ENCODE assay signal across 15 cellular contexts in the genomic region with DNA sequence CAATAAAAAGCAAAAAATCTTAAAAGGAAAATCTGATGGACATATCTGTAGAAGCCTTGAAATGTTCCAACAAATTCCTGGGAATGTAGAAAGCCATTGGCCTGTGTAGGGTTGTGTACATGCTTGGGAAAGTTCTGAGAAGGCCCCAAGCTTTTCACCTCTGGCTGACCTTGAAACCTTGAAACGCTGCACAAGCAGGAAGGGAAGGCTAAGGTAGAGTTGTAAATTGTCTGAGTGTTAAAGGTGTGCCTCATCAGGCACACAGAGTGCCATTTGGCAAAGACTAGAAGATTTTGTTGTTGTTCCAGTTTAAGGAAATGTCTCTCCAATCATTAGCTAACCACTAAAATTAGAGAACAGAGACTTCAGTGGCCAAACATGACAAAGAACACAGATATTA. TPM values are rescaled to one million over a fixed set of nuclear protein-coding genes. Genes with fewer than 3 reads are reported as not detected.
DNase-seq lines count a peak whose midpoint lies in the region; ATAC-seq and TF ChIP-seq lines count a peak whose summit lies in the region.
"Had no signal": no experiment of that assay in that cellular context is flagged by ENCODE, and none has a peak within 500 bp of the region (broad histone marks: within the 10 kb centered on the region; RNA-seq: fewer than 3 reads in every experiment).

No MANE protein-coding gene starts in this region.

- no peak for TF ChIP-seq EP300 in tibial nerve (IDR thresholded peaks at IDR 0.05)

- no peaks in the 10 kb centered on the region for H3K27me3 ChIP-seq in tibial nerve
- H3K27me3 ChIP-seq: BLaER1 treated with 17β-estradiol and CSF1 and Interleukin-3, amounts not matched to agents 10 nM and 100 nM had no signal

- ATAC-seq in esophagus mucosa (peak; percentile 62), sciatic nerve (no peak)
- ATAC-seq: CD8-positive, alpha-beta T cell had no signal

- CTCF ChIA-PET in HEK293 (lab: Yijun Ruan, JAX): interaction anchor here (0.6 kb wide), 2 partner anchors 103 to 176 kb away, joined by 3 read pairs; no protein-coding TSS in a partner anchor

- H3K36me3 ChIP-seq in HEK293 (ENCODE audit: control insufficient read depth in 2 of 2, insufficient read depth in 1 of 2, low read length in 2 of 2) (no peaks in the 10 kb centered on the region), tibial nerve (no peaks in the 10 kb centered on the region)
- H3K36me3 ChIP-seq: BLaER1 treated with 17β-estradiol and CSF1 and Interleukin-3, amounts not matched to agents 10 nM and 100 nM had no signal

- WGBS in tibial nerve, 2 donors: 55 to 76% methylated on average over 1 of the region's 1 CpG

- no peak for TF ChIP-seq CTCF in HEK293 (tag by site-specific recombination; IDR thresholded peaks at IDR 0.05)
- no peak for TF ChIP-seq CTCF in tibial nerve (IDR thresholded peaks at IDR 0.05)

- no peak for DNase-seq in tibial nerve (ENCODE audit: low spot score in 2 of 2)
- DNase-seq in sciatic nerve (ENCODE audit: low spot score): no peak
- DNase-seq in NCI-H526 treated with DMSO at 0.1 percent for 48 hours (lab: John Stamatoyannopoulos, UW): no peak
- DNase-seq: 8988T; AML-193; Caco-2; Calu3; CD4-positive, alpha-beta T cell; CD8-positive, alpha-beta T cell; DMS79 treated with DMSO at 0.1 percent for 48 hours; GF-D8 had no signal

- POLR2A ChIA-PET in HEK293 (lab: Yijun Ruan, JAX): interaction anchor here (0.6 kb wide), 1 partner anchor 41 kb away, joined by 4 read pairs; no protein-coding TSS in a partner anchor

- H3K27ac ChIP-seq in HEK293 (ENCODE audit: extremely low read depth, low read depth, low read length) (no peak overlapping the region), tibial nerve (no peak overlapping the region)
- H3K27ac ChIP-seq: BLaER1 treated with 17β-estradiol and CSF1 and Interleukin-3, amounts not matched to agents 10 nM and 100 nM; C4-2B had no signal

- intact Hi-C loops in sciatic nerve (cut with DNase I): no loop called here

- no peaks in the 10 kb centered on the region for H3K4me1 ChIP-seq in HEK293 (ENCODE audit: control insufficient read depth, insufficient read depth, low read length)
- no peaks in the 10 kb centered on the region for H3K4me1 ChIP-seq in tibial nerve
- H3K4me1 ChIP-seq: Caco-2 had no signal

- H3K9me3 ChIP-seq in HEK293 (ENCODE audit: control insufficient read depth, insufficient read depth, low read depth, low read length): no peaks in the 10 kb centered on the region
- peaks cover 0 to 15% (median 0%) of the 10 kb centered on the region in 4 donors for H3K9me3 ChIP-seq in tibial nerve

- TF ChIP-seq POLR2A in tibial nerve (IDR thresholded peaks at IDR 0.05): no peak

- H3K4me3 ChIP-seq in HEK293 (ENCODE audit: low read depth, low read length): no peak overlapping the region
- H3K4me3 ChIP-seq in tibial nerve: no peak overlapping the region
- H3K4me3 ChIP-seq: BLaER1 treated with 17β-estradiol and CSF1 and Interleukin-3, amounts not matched to agents 10 nM and 100 nM had no signal

TF ChIP-seq in HEK293, 187 proteins besides CTCF, POLR2A, EP300 and RAD21:
- TF ChIP-seq ZNF777 (tag by site-specific recombination; IDR thresholded peaks at IDR 0.05; ENCODE audit: borderline replicate concordance) (no peak), SETDB1 (IDR thresholded peaks at IDR 0.05; ENCODE audit: insufficient read length, low read length) (peak; percentile 53)

RNA-seq across cellular contexts. Expression of a gene that starts 10.4 kb away (rescaled TPM):
- total RNA-seq in esophagus mucosa: 0.12 TPM
- total RNA-seq in tibial nerve: 1 to 10 TPM; 1.1 to 2.5 (median 1.6) TPM
- 0.85 TPM for total RNA-seq in sciatic nerve
- total RNA-seq: Caco-2, Calu3 had no signal

RNA-seq across cellular contexts. Expression of a gene that starts 14.1 kb away (rescaled TPM):
- total RNA-seq in esophagus mucosa (54.0 TPM), tibial nerve (100 to 1,000 TPM in 2 of 4 donors, 10 to 100 TPM in 2; 92.9 to 117 (median 104) TPM), sciatic nerve (74.3 TPM)
